Comparison of ENCODE assay signal across 2 cellular contexts in the genomic region with DNA sequence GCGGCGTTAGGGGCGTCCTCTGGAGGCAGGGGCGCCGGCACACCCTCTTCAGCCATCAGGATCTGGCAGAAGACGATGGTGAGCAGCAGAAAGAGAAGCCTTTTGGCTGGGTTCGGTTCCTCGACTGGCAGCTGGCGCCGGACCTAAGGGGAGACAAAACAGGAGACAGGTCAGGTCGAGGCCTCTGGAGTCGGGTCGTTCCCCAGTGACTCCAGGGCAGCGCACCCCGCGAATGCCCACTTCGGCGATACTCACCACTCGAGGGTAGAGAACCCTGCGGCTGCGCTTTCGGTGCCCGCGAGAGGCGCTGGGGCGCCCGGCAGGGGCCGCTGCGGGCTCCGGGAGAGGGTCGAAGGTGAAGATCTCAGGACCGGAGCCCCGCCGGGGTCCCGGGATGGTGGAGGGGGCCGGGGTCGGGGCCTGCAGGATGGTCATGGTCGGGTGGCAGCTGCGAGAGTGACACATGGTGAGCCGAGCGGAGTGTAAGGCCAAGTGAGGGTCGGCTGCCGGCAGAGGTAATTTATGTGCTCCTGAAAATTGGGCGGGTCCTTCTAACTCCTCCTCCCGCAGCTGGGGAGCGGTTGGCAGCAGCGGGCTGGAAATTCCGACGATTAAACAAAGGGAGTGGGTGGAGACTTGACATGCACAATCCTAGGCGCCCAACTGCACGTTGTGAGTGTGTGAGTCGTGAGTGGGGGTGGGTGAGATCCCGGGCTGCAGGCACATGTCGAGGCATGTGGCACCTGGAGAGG.
TF ChIP-seq lines count a peak whose summit lies in the region.

A gene with protein sequence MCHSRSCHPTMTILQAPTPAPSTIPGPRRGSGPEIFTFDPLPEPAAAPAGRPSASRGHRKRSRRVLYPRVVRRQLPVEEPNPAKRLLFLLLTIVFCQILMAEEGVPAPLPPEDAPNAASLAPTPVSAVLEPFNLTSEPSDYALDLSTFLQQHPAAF (minus strand): TSS at position 494 of the 752 bp plus-strand sequence. CDS start 29 bp downstream, at position 465.

TF ChIP-seq in HEK293, 187 proteins besides CTCF, POLR2A, EP300 and RAD21 (continued from another document and continues in another):
- TF ChIP-seq, protein P1, sequence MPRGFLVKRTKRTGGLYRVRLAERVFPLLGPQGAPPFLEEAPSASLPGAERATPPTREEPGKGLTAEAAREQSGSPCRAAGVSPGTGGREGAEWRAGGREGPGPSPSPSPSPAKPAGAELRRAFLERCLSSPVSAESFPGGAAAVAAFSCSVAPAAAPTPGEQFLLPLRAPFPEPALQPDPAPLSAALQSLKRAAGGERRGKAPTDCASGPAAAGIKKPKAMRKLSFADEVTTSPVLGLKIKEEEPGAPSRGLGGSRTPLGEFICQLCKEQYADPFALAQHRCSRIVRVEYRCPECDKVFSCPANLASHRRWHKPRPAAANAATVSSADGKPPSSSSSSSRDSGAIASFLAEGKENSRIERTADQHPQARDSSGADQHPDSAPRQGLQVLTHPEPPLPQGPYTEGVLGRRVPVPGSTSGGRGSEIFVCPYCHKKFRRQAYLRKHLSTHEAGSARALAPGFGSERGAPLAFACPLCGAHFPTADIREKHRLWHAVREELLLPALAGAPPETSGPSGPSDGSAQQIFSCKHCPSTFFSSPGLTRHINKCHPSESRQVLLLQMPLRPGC (tag by site-specific recombination; IDR thresholded peaks at IDR 0.05): peak; percentile 88
- TF ChIP-seq ZBTB11 (tag by site-specific recombination; conservative IDR thresholded peaks at IDR 0.05; ENCODE audit: low read depth) (0 out of 2 replicates have a peak, but pooled peaks have one; percentile 20), ZNF629 (tag by site-specific recombination; IDR thresholded peaks at IDR 0.05) (peak; percentile 41; the same call in 1 of the 2 replicates), ZNF391 (tag by site-specific recombination; IDR thresholded peaks at IDR 0.05; ENCODE audit: borderline replicate concordance, low read depth) (peak; percentile 87; the same call in 1 of the 2 replicates), ZFP69B (tag by site-specific recombination; IDR thresholded peaks at IDR 0.05) (peak; percentile 56; the same call in 1 of the 2 replicates), ZNF660 (tag by site-specific recombination; IDR thresholded peaks at IDR 0.05) (peak; percentile 49), ZNF791 (tag by site-specific recombination; IDR thresholded peaks at IDR 0.05) (no peak), FEZF1 (tag by site-specific recombination; IDR thresholded peaks at IDR 0.05) (0 out of 2 replicates have a peak, but pooled peaks have one; percentile 8), ZSCAN30 (tag by site-specific recombination; IDR thresholded peaks at IDR 0.05) (peak; percentile 67), REPIN1 (tag by site-specific recombination; IDR thresholded peaks at IDR 0.05; ENCODE audit: low read depth) (no peak), EGR2 (tag by site-specific recombination; IDR thresholded peaks at IDR 0.05; ENCODE audit: low read depth) (peak; percentile 87), ZNF335 (tag by site-specific recombination; conservative IDR thresholded peaks at IDR 0.05) (peak; percentile 96), ZBTB7A (tag by site-specific recombination; IDR thresholded peaks at IDR 0.05; ENCODE audit: low read depth) (peak; percentile 73; the same call in 1 of the 2 replicates), ZNF600 (tag by site-specific recombination; IDR thresholded peaks at IDR 0.05) (peak; percentile 14; the same call in 1 of the 2 replicates), ZXDB (tag by site-specific recombination; IDR thresholded peaks at IDR 0.05) (peak; percentile 76), HOXC10 (CRISPR knock-in tag; IDR thresholded peaks at IDR 0.05) (0 out of 2 replicates have a peak, but pooled peaks have one; percentile 93), ZSCAN23 (tag by site-specific recombination; IDR thresholded peaks at IDR 0.05) (peak; percentile 59; the same call in 1 of the 2 replicates), ZNF2 (tag by site-specific recombination; IDR thresholded peaks at IDR 0.05) (peak; percentile 95; the same call in 1 of the 2 replicates), ZBTB8A (tag by site-specific recombination; IDR thresholded peaks at IDR 0.05) (peak; percentile 98), GLIS2 (tag by site-specific recombination; IDR thresholded peaks at IDR 0.05) (peak; percentile 77), ZNF610 (tag by site-specific recombination; IDR thresholded peaks at IDR 0.05; ENCODE audit: borderline replicate concordance) (peak; percentile 64; the same call in 1 of the 2 replicates)
- TF ChIP-seq, protein P2, sequence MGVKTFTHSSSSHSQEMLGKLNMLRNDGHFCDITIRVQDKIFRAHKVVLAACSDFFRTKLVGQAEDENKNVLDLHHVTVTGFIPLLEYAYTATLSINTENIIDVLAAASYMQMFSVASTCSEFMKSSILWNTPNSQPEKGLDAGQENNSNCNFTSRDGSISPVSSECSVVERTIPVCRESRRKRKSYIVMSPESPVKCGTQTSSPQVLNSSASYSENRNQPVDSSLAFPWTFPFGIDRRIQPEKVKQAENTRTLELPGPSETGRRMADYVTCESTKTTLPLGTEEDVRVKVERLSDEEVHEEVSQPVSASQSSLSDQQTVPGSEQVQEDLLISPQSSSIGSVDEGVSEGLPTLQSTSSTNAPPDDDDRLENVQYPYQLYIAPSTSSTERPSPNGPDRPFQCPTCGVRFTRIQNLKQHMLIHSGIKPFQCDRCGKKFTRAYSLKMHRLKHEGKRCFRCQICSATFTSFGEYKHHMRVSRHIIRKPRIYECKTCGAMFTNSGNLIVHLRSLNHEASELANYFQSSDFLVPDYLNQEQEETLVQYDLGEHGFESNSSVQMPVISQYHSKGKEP (tag by site-specific recombination; IDR thresholded peaks at IDR 0.05): no peak

TF ChIP-seq in H1, 55 proteins besides CTCF, POLR2A, EP300 and RAD21 (continued from another document):
- TF ChIP-seq CHD7 (IDR thresholded peaks at IDR 0.05; ENCODE audit: insufficient replicate concordance, low read length) (no peak), GTF2F1 (IDR thresholded peaks at IDR 0.05; ENCODE audit: borderline replicate concordance, low read depth, low read length) (no peak), RFX5 (IDR thresholded peaks at IDR 0.05; ENCODE audit: borderline replicate concordance, low read depth, low read length) (peak; percentile 34; the same call in 1 of the 2 replicates), TBP (IDR thresholded peaks at IDR 0.05; ENCODE audit: low read depth, low read length) (peak; percentile 96), NANOG (IDR thresholded peaks at IDR 0.05; ENCODE audit: insufficient read depth, low read depth, low read length, poor library complexity, severe bottlenecking) (no peak), HDAC2 (IDR thresholded peaks at IDR 0.05; ENCODE audit: borderline replicate concordance in 1 of 2, low read depth in 2 of 2, low read length in 2 of 2) (peak in 1 of 2 experiments; percentile 50; a peak in 1 of 4 replicates)
TF ChIP-seq in H1: peak in this region for 15.
